17 cellular contexts compared by ENCODE assay signal in genomic region chr17:72634621-72635020, GRCh38.
DNase-seq lines count a peak whose midpoint lies in the region; ATAC-seq and TF ChIP-seq lines count a peak whose summit lies in the region.
"Had no signal": no experiment of that assay in that cellular context is flagged by ENCODE, and none has a peak within 500 bp of the region (broad histone marks: within the 10 kb centered on the region; RNA-seq: fewer than 3 reads in every experiment).

No MANE protein-coding gene starts in this region.

- peak; percentile 25 for DNase-seq in activated CD4-positive, alpha-beta T cell treated with anti-CD3 and anti-CD28 coated beads for 36 hours
- DNase-seq in activated CD4-positive, alpha-beta T cell treated with anti-CD3 and anti-CD28 coated beads, Interleukin-2, amount 50 U/mL, for 4 hours = no peak
- DNase-seq in Jurkat, Clone E6-1 (ENCODE audit: low read depth, low spot score) = peak; percentile 33
- DNase-seq in activated CD4-positive, alpha-beta memory T cell treated with anti-CD3 and anti-CD28 coated beads, Interleukin-2, amount 10 ng/mL, durations not matched to agents 7 days and 5 days = peak; percentile 51
- DNase-seq in progenitor cell of endocrine pancreas (ENCODE audit: low spot score, unreplicated experiment) (no peak), NCI-H2196 (lab: John Stamatoyannopoulos, UW; ENCODE audit: unreplicated experiment) (no peak), iPS-NIHi11 (ENCODE audit: low spot score) (no peak)
- no peak for DNase-seq in stimulated activated CD4-positive, alpha-beta T cell treated with anti-CD3 and anti-CD28 coated beads, Interleukin-2, amount 100 ng/mL, for 24 hours
- DNase-seq: amygdala; esophagus squamous epithelium; IMR-90; NCI-H524; nephron progenitor cell; stimulated activated naive CD4-positive, alpha-beta T cell treated with Interleukin-2 at 50 U/mL for 16 hours had no signal

- CTCF ChIA-PET in activated CD4-positive, alpha-beta T cell treated with anti-CD3 and anti-CD28 coated beads for 36 hours (lab: Charles Lee) = interaction anchor here (0.7 to 0.8 kb wide), 2 partner anchors 84 to 160 kb away, joined by 3 read pairs; no protein-coding TSS in a partner anchor
- CTCF ChIA-PET in activated CD4-positive, alpha-beta memory T cell treated with anti-CD3 and anti-CD28 coated beads, Interleukin-2, amount 10 ng/mL, durations not matched to agents 7 days and 5 days (lab: Charles Lee) = interaction anchor here (0.6 to 2.0 kb wide), 4 partner anchors 10 to 91 kb away, joined by 3 to 10 read pairs (median 6); no protein-coding TSS in a partner anchor

- peak overlapping the region; percentile 10 for H3K27ac Mint-ChIP-seq in activated CD4-positive, alpha-beta T cell treated with anti-CD3 and anti-CD28 coated beads for 36 hours
- H3K27ac Mint-ChIP-seq in activated CD4-positive, alpha-beta memory T cell treated with anti-CD3 and anti-CD28 coated beads, Interleukin-2, amount 10 ng/mL, durations not matched to agents 7 days and 5 days = peak overlapping the region; percentile 56
- H3K27ac Mint-ChIP-seq in progenitor cell of endocrine pancreas = peak overlapping the region; percentile 7
- H3K27ac Mint-ChIP-seq: GM23338, nephron progenitor cell had no signal

- TF ChIP-seq CTCF in progenitor cell of endocrine pancreas (IDR thresholded peaks at IDR 0.05; ENCODE audit: unreplicated experiment) = no peak

- no peaks in the 10 kb centered on the region for H3K36me3 Mint-ChIP-seq in activated CD4-positive, alpha-beta T cell treated with anti-CD3 and anti-CD28 coated beads for 36 hours (ENCODE audit: low read depth)
- no peaks in the 10 kb centered on the region for H3K36me3 Mint-ChIP-seq in activated CD4-positive, alpha-beta memory T cell treated with anti-CD3 and anti-CD28 coated beads, Interleukin-2, amount 10 ng/mL, durations not matched to agents 7 days and 5 days (ENCODE audit: low read depth)
- no peaks in the 10 kb centered on the region for H3K36me3 Mint-ChIP-seq in progenitor cell of endocrine pancreas (ENCODE audit: insufficient read depth)

- H3K9me3 Mint-ChIP-seq in activated CD4-positive, alpha-beta T cell treated with anti-CD3 and anti-CD28 coated beads for 36 hours (ENCODE audit: low read depth) = no peaks in the 10 kb centered on the region
- H3K9me3 Mint-ChIP-seq in activated CD4-positive, alpha-beta memory T cell treated with anti-CD3 and anti-CD28 coated beads, Interleukin-2, amount 10 ng/mL, durations not matched to agents 7 days and 5 days = no peaks in the 10 kb centered on the region
- peaks cover 3% of the 10 kb centered on the region for H3K9me3 Mint-ChIP-seq in progenitor cell of endocrine pancreas (ENCODE audit: low read depth)
- H3K9me3 Mint-ChIP-seq: GM23338 had no signal

- peaks cover 14% of the 10 kb centered on the region for H3K4me1 Mint-ChIP-seq in activated CD4-positive, alpha-beta T cell treated with anti-CD3 and anti-CD28 coated beads for 36 hours
- peaks cover 27% of the 10 kb centered on the region for H3K4me1 Mint-ChIP-seq in activated CD4-positive, alpha-beta memory T cell treated with anti-CD3 and anti-CD28 coated beads, Interleukin-2, amount 10 ng/mL, durations not matched to agents 7 days and 5 days
- peaks cover 24% of the 10 kb centered on the region for H3K4me1 Mint-ChIP-seq in progenitor cell of endocrine pancreas (ENCODE audit: low read depth)

- POLR2A ChIA-PET in activated CD4-positive, alpha-beta T cell treated with anti-CD3 and anti-CD28 coated beads for 36 hours (lab: Charles Lee) = no interaction called here
- POLR2A ChIA-PET in activated CD4-positive, alpha-beta memory T cell treated with anti-CD3 and anti-CD28 coated beads, Interleukin-2, amount 10 ng/mL, durations not matched to agents 7 days and 5 days (lab: Charles Lee) = interaction anchor here (0.7 to 2.1 kb wide), 6 partner anchors 9 to 85 kb away, joined by 3 to 8 read pairs (median 4); no protein-coding TSS in a partner anchor

- intact Hi-C loops in activated CD4-positive, alpha-beta T cell treated with anti-CD3 and anti-CD28 coated beads for 36 hours (cut with DNase I, micrococcal nuclease) = no loop called here

- H3K27me3 Mint-ChIP-seq in activated CD4-positive, alpha-beta T cell treated with anti-CD3 and anti-CD28 coated beads for 36 hours = no peaks in the 10 kb centered on the region
- H3K27me3 Mint-ChIP-seq in activated CD4-positive, alpha-beta memory T cell treated with anti-CD3 and anti-CD28 coated beads, Interleukin-2, amount 10 ng/mL, durations not matched to agents 7 days and 5 days = peaks cover 2% of the 10 kb centered on the region
- no peaks in the 10 kb centered on the region for H3K27me3 Mint-ChIP-seq in progenitor cell of endocrine pancreas

- H3K4me3 Mint-ChIP-seq in activated CD4-positive, alpha-beta T cell treated with anti-CD3 and anti-CD28 coated beads for 36 hours = no peak overlapping the region
- peak overlapping the region; percentile 50 for H3K4me3 Mint-ChIP-seq in activated CD4-positive, alpha-beta memory T cell treated with anti-CD3 and anti-CD28 coated beads, Interleukin-2, amount 10 ng/mL, durations not matched to agents 7 days and 5 days
- H3K4me3 Mint-ChIP-seq in progenitor cell of endocrine pancreas (ENCODE audit: low read depth) = no peak overlapping the region
- H3K4me3 Mint-ChIP-seq: GM23338, nephron progenitor cell had no signal

- H3K4me3 ChIP-seq in Jurkat, Clone E6-1 (ENCODE audit: low read length) = no peak overlapping the region
- H3K4me3 ChIP-seq: esophagus squamous epithelium, GM23338, right atrium auricular region had no signal

- ATAC-seq in activated CD4-positive, alpha-beta T cell treated with anti-CD3 and anti-CD28 coated beads for 36 hours = peak; percentile 60
- ATAC-seq: GM23338, left lobe of liver had no signal

Comparison
In these comparisons a context has a peak if more than half of its experiments do, and no peak if none do; other contexts are left out.
1. DNase-seq: peak in activated CD4-positive, alpha-beta T cell treated with anti-CD3 and anti-CD28 coated beads for 36 hours (single experiment), Jurkat, Clone E6-1 (single experiment) and activated CD4-positive, alpha-beta memory T cell treated with anti-CD3 and anti-CD28 coated beads, Interleukin-2, amount 10 ng/mL, durations not matched to agents 7 days and 5 days (single experiment); none in activated CD4-positive, alpha-beta T cell treated with anti-CD3 and anti-CD28 coated beads, Interleukin-2, amount 50 U/mL, for 4 hours (0 of 2), progenitor cell of endocrine pancreas (single experiment), stimulated activated CD4-positive, alpha-beta T cell treated with anti-CD3 and anti-CD28 coated beads, Interleukin-2, amount 100 ng/mL, for 24 hours (0 of 2), NCI-H2196 (single experiment) and iPS-NIHi11 (single experiment).
2. Peak in every context shown above with its lines, with median percentiles within 50 percentile points of each other: H3K27ac Mint-ChIP-seq.